ENCODE assay signal across 1 cellular context in genomic region chr1:225866981-225867380, GRCh38.
TF ChIP-seq lines count a peak whose summit lies in the region.

No MANE protein-coding gene starts in this region.

TF ChIP-seq in WTC11, 78 proteins besides CTCF, POLR2A, EP300 and RAD21 (continued from another document):
- TF ChIP-seq ERG (CRISPR knock-in tag; IDR thresholded peaks at IDR 0.05) = no peak
- no peak for TF ChIP-seq E2F1 (CRISPR knock-in tag; IDR thresholded peaks at IDR 0.05)
- TF ChIP-seq SMAD4 (CRISPR knock-in tag; IDR thresholded peaks at IDR 0.05) = no peak
- TF ChIP-seq IRF2 (CRISPR knock-in tag; IDR thresholded peaks at IDR 0.05; ENCODE audit: borderline replicate concordance, low read depth) = no peak
- TF ChIP-seq ZBTB21 (CRISPR knock-in tag; IDR thresholded peaks at IDR 0.05; ENCODE audit: borderline replicate concordance) = no peak
- TF ChIP-seq, protein P1, sequence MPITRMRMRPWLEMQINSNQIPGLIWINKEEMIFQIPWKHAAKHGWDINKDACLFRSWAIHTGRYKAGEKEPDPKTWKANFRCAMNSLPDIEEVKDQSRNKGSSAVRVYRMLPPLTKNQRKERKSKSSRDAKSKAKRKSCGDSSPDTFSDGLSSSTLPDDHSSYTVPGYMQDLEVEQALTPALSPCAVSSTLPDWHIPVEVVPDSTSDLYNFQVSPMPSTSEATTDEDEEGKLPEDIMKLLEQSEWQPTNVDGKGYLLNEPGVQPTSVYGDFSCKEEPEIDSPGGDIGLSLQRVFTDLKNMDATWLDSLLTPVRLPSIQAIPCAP (CRISPR knock-in tag; IDR thresholded peaks at IDR 0.05) = no peak
- no peak for TF ChIP-seq ZNF219 (CRISPR knock-in tag; IDR thresholded peaks at IDR 0.05; ENCODE audit: borderline replicate concordance)
- TF ChIP-seq, protein P2, sequence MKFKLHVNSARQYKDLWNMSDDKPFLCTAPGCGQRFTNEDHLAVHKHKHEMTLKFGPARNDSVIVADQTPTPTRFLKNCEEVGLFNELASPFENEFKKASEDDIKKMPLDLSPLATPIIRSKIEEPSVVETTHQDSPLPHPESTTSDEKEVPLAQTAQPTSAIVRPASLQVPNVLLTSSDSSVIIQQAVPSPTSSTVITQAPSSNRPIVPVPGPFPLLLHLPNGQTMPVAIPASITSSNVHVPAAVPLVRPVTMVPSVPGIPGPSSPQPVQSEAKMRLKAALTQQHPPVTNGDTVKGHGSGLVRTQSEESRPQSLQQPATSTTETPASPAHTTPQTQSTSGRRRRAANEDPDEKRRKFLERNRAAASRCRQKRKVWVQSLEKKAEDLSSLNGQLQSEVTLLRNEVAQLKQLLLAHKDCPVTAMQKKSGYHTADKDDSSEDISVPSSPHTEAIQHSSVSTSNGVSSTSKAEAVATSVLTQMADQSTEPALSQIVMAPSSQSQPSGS (CRISPR knock-in tag; IDR thresholded peaks at IDR 0.05; ENCODE audit: borderline replicate concordance, low read depth) = no peak
- no peak for TF ChIP-seq MAX (CRISPR knock-in tag; IDR thresholded peaks at IDR 0.05)
- no peak for TF ChIP-seq KAT7 (CRISPR knock-in tag; IDR thresholded peaks at IDR 0.05; ENCODE audit: borderline replicate concordance)
- no peak for TF ChIP-seq RELA (CRISPR knock-in tag; IDR thresholded peaks at IDR 0.05; ENCODE audit: borderline replicate concordance)
